10 cellular contexts compared by ENCODE assay signal in genomic region chr6:97626586-97627441, GRCh38.
DNase-seq lines count a peak whose midpoint lies in the region; ATAC-seq, FAIRE-seq and TF ChIP-seq lines count a peak whose summit lies in the region.
"Had no signal": no experiment of that assay in that cellular context is flagged by ENCODE, and none has a peak within 500 bp of the region (broad histone marks: within the 10 kb centered on the region; RNA-seq: fewer than 3 reads in every experiment).

No MANE protein-coding gene starts in this region.

- H3K4me1 ChIP-seq in endocrine pancreas (ENCODE audit: control insufficient read depth, insufficient read depth, low read length): no peaks in the 10 kb centered on the region
- peaks cover 6% of the 10 kb centered on the region in 2 donors for H3K4me1 ChIP-seq in gastrocnemius medialis

- no peak for TF ChIP-seq POLR2A in gastrocnemius medialis (IDR thresholded peaks at IDR 0.05)

- no peaks in the 10 kb centered on the region for H3K36me3 ChIP-seq in endocrine pancreas (ENCODE audit: control insufficient read depth, insufficient read depth, low read length)
- H3K36me3 ChIP-seq in gastrocnemius medialis: no peaks in the 10 kb centered on the region

- DNase-seq in GM03348 (ENCODE audit: low spot score): peak; percentile 23
- DNase-seq in NCI-H345 treated with DMSO at 0.1 percent for 48 hours (lab: John Stamatoyannopoulos, UW; ENCODE audit: unreplicated experiment): peak; percentile 31
- no peak for DNase-seq in gastrocnemius medialis
- DNase-seq in HTR-8/SVneo (ENCODE audit: insufficient read length, low spot score): no peak
- DNase-seq in ecto neural progenitor cell (ENCODE audit: low spot score): no peak
- no peak for DNase-seq in SIG-M5 (lab: John Stamatoyannopoulos, UW)
- no peak for DNase-seq in NCI-H2196 (lab: John Stamatoyannopoulos, UW; ENCODE audit: unreplicated experiment)
- DNase-seq: KBM-7 had no signal

- no peak for FAIRE-seq in HTR-8/SVneo (lab: Jason Lieb, UNC)
- FAIRE-seq: GM19239 had no signal

- no peak for TF ChIP-seq CTCF in gastrocnemius medialis (IDR thresholded peaks at IDR 0.05 in 4 of 5, conservative IDR thresholded peaks at IDR 0.05 in 1 of 5)

- in situ Hi-C loops in gastrocnemius medialis (cut with MboI; ENCODE audit: low sequenced_read_pairs in 4 of 4): no loop called here

- H3K9ac ChIP-seq in endocrine pancreas (ENCODE audit: control insufficient read depth, insufficient read depth, low read length): no peak overlapping the region

- no peaks in the 10 kb centered on the region for H3K9me3 ChIP-seq in endocrine pancreas (ENCODE audit: control insufficient read depth, low read length)
- no peaks in the 10 kb centered on the region for H3K9me3 ChIP-seq in gastrocnemius medialis

- H3K27ac ChIP-seq in gastrocnemius medialis: no peak overlapping the region

- no peak for ATAC-seq in gastrocnemius medialis

- H3K27me3 ChIP-seq in endocrine pancreas (ENCODE audit: control insufficient read depth, insufficient read depth, low read length) (no peaks in the 10 kb centered on the region), gastrocnemius medialis (no peaks in the 10 kb centered on the region)

- intact Hi-C loops in gastrocnemius medialis (cut with DNase I; ENCODE audit: low total_unique reads): no loop called here

- peak overlapping the region; percentile 7 for H3K4me3 ChIP-seq in endocrine pancreas (ENCODE audit: control insufficient read depth, insufficient read depth, low read length)
- peak overlapping the region in 3 of 4 donors; percentile 1 to 39 (median 32) for H3K4me3 ChIP-seq in gastrocnemius medialis

Comparison
In these comparisons a context has a peak if more than half of its experiments do, and no peak if none do; other contexts are left out.
1. DNase-seq: peak in GM03348 (single experiment) and NCI-H345 treated with DMSO at 0.1 percent for 48 hours (single experiment); none in gastrocnemius medialis (0 of 2), HTR-8/SVneo (single experiment), ecto neural progenitor cell (single experiment), SIG-M5 (single experiment) and NCI-H2196 (single experiment).